In the genomic region with DNA sequence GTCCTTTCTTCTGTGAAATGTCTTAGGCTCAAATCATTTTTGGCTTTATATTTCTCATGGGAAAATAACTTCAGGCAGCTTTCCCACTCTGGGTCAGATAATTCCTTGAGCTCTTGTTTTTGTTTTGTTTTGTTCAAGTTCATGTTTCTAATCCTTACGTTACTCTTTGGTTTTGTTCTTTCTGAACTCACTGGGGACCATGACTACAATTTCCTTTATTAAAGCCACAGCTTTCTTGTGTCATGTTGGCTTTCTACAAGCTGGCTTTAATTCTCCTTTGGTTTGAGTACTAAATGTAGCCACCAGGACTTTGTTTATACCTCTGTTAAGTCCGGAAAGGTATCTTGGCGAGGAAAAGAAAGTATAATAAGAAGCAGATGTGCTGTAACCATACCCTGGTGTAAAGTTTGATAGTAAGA, we compare ENCODE assay signal across 22 cellular contexts. TPM values are rescaled to one million over a fixed set of nuclear protein-coding genes. Genes with fewer than 3 reads are reported as not detected.
DNase-seq lines count a peak whose midpoint lies in the region; ATAC-seq and TF ChIP-seq lines count a peak whose summit lies in the region.
"Had no signal": no experiment of that assay in that cellular context is flagged by ENCODE, and none has a peak within 500 bp of the region (broad histone marks: within the 10 kb centered on the region; RNA-seq: fewer than 3 reads in every experiment).

No MANE protein-coding gene starts in this region.

- H3K79me1 ChIP-seq in H9 (ENCODE audit: insufficient read depth, low read depth, low read length, poor library complexity, severe bottlenecking), result no peaks in the 10 kb centered on the region

- H3K14ac ChIP-seq in H9 (ENCODE audit: insufficient read depth, low read length), result no peak overlapping the region

- H4K20me1 ChIP-seq in BLaER1 (no peaks in the 10 kb centered on the region), SK-N-SH (ENCODE audit: insufficient read depth) (no peaks in the 10 kb centered on the region), H9 (ENCODE audit: control insufficient read depth, insufficient read depth, insufficient read length) (no peaks in the 10 kb centered on the region)

- POLR2A ChIA-PET in SK-N-SH (lab: Yijun Ruan, JAX), result no interaction called here

- H3K9me3 Mint-ChIP-seq in progenitor cell of endocrine pancreas (ENCODE audit: low read depth), result no peaks in the 10 kb centered on the region
- H3K9me3 Mint-ChIP-seq in H9, result no peaks in the 10 kb centered on the region
- H3K9me3 Mint-ChIP-seq: activated naive CD8-positive, alpha-beta T cell treated with anti-CD3 and anti-CD28 coated beads for 36 hours; stimulated activated naive CD8-positive, alpha-beta T cell treated with anti-CD3 and anti-CD28 coated beads, Interleukin-15, Interleukin-2, amounts not matched to agents 100 ng/mL and 50 ng/mL, for 24 hours had no signal

- H2BK5ac ChIP-seq in H9 (ENCODE audit: insufficient read length, low read length), result no peak overlapping the region

- no peak overlapping the region for H2AFZ ChIP-seq in SK-N-SH (ENCODE audit: low read depth)
- no peak overlapping the region for H2AFZ ChIP-seq in H9 (ENCODE audit: low read length)

- H3K4me1 Mint-ChIP-seq in progenitor cell of endocrine pancreas (ENCODE audit: low read depth) (peaks cover 1% of the 10 kb centered on the region), H9 (peaks cover 0 to 4% of the 10 kb centered on the region in 2 experiments; a peak in 3 of 4 replicates)

- no peak overlapping the region for H4K8ac ChIP-seq in H9 (replicated peaks; ENCODE audit: insufficient read length, low read depth, low read length)

- H3K9me2 ChIP-seq in SK-N-SH, result no peaks in the 10 kb centered on the region

- no peak for TF ChIP-seq EP300 in SK-N-SH (IDR thresholded peaks at IDR 0.05; ENCODE audit: borderline replicate concordance in 1 of 2, low read depth in 1 of 2, low read length in 1 of 2)

- H4K91ac ChIP-seq in H9 (ENCODE audit: insufficient read length, low read depth, low read length), result no peak overlapping the region

- H3K79me2 ChIP-seq in SK-N-SH (ENCODE audit: insufficient read depth), result no peaks in the 10 kb centered on the region
- H3K79me2 ChIP-seq in H9 (ENCODE audit: insufficient read depth, low read length), result no peaks in the 10 kb centered on the region

- H2BK12ac ChIP-seq in H9 (ENCODE audit: insufficient read length, low read depth, low read length), result no peak overlapping the region

- no peak overlapping the region for H3K56ac ChIP-seq in H9 (ENCODE audit: insufficient read length, low read depth, low read length)

- H3K27ac ChIP-seq in BLaER1, result no peak overlapping the region
- H3K27ac ChIP-seq in SK-N-SH (ENCODE audit: low read depth in 2 of 2, low read length in 1 of 2), result peak overlapping the region; percentile 57 to 69; a peak in 2 of 4 replicates
- no peak overlapping the region for H3K27ac ChIP-seq in H9 (ENCODE audit: insufficient read length, low read depth, low read length)
- H3K27ac ChIP-seq: cardiac muscle cell, esophagus squamous epithelium, KMS-11, uterus had no signal

- ATAC-seq in GM21723 (IDR thresholded peaks at IDR 0.05; ENCODE audit: unreplicated experiment), result no peak
- no peak for ATAC-seq in HG03342 (IDR thresholded peaks at IDR 0.05; ENCODE audit: unreplicated experiment)

- no peak for TF ChIP-seq CTCF in SK-N-SH (IDR thresholded peaks at IDR 0.05)
- no peak for TF ChIP-seq CTCF in fibroblast of mammary gland (conservative IDR thresholded peaks at IDR 0.05; ENCODE audit: control insufficient read depth, insufficient read depth, low read depth, low read length)
- no peak for TF ChIP-seq CTCF in progenitor cell of endocrine pancreas (IDR thresholded peaks at IDR 0.05; ENCODE audit: unreplicated experiment)
- TF ChIP-seq CTCF in H9 (conservative IDR thresholded peaks at IDR 0.05), result no peak

- no peak overlapping the region for H3K18ac ChIP-seq in H9 (ENCODE audit: insufficient read length, low read depth, low read length)

- H3F3A ChIP-seq in SK-N-SH (replicated peaks; ENCODE audit: insufficient read depth), result peaks cover 10% of the 10 kb centered on the region

- H3K9me3 ChIP-seq in BLaER1 (no peaks in the 10 kb centered on the region), SK-N-SH (no peaks in the 10 kb centered on the region), H9 (ENCODE audit: control insufficient read depth, low read depth, low read length) (no peaks in the 10 kb centered on the region)
- H3K9me3 ChIP-seq: esophagus squamous epithelium, HAP-1, uterus had no signal

- H3K4me2 ChIP-seq in BLaER1 (peak overlapping the region; percentile 62), SK-N-SH (peak overlapping the region; percentile 16; the same call in 1 of the 2 replicates), H9 (ENCODE audit: insufficient read depth, insufficient read length, low read length) (no peak overlapping the region)
- H3K4me2 ChIP-seq: KMS-11 had no signal

- no peak overlapping the region for H2BK120ac ChIP-seq in H9 (ENCODE audit: low read depth, low read length, poor library complexity, severe bottlenecking)

- H3K4me3 Mint-ChIP-seq in progenitor cell of endocrine pancreas (ENCODE audit: low read depth) (no peak overlapping the region), H9 (no peak overlapping the region)
- H3K4me3 Mint-ChIP-seq: activated naive CD8-positive, alpha-beta T cell treated with anti-CD3 and anti-CD28 coated beads for 36 hours; stimulated activated naive CD8-positive, alpha-beta T cell treated with anti-CD3 and anti-CD28 coated beads, Interleukin-15, Interleukin-2, amounts not matched to agents 100 ng/mL and 50 ng/mL, for 24 hours had no signal

- no peak overlapping the region for H3K4me3 ChIP-seq in BLaER1
- no peak overlapping the region for H3K4me3 ChIP-seq in SK-N-SH (ENCODE audit: low read depth in 2 of 2, low read length in 1 of 2)
- H3K4me3 ChIP-seq in fibroblast of mammary gland (ENCODE audit: control insufficient read depth, low read depth, low read length), result no peak overlapping the region
- H3K4me3 ChIP-seq: cardiac muscle cell, esophagus squamous epithelium, HAP-1, uterus had no signal

- no peak overlapping the region for H2BK20ac ChIP-seq in H9 (ENCODE audit: low read depth, low read length, poor library complexity, severe bottlenecking)

- no peak overlapping the region for H3T11ph ChIP-seq in H9 (ENCODE audit: low read length)

- DNase-seq in SK-N-SH (no peak), fibroblast of mammary gland (ENCODE audit: low read depth) (peak; percentile 92), progenitor cell of endocrine pancreas (ENCODE audit: low spot score, unreplicated experiment) (no peak), H9 (no peak), KG1 (lab: John Stamatoyannopoulos, UW) (no peak)
- DNase-seq: activated CD8-positive, alpha-beta memory T cell treated with anti-CD3 and anti-CD28 coated beads for 24 hours; activated naive CD8-positive, alpha-beta T cell treated with anti-CD3 and anti-CD28 coated beads for 36 hours; Calu3; esophagus squamous epithelium; hypothalamus; NCI-H1417; NCI-H526 treated with DMSO at 0.1 percent for 48 hours; right cardiac atrium; uterus had no signal

- H3K27me3 Mint-ChIP-seq in progenitor cell of endocrine pancreas (no peaks in the 10 kb centered on the region), H9 (ENCODE audit: low read depth) (no peaks in the 10 kb centered on the region)
- H3K27me3 Mint-ChIP-seq: activated naive CD8-positive, alpha-beta T cell treated with anti-CD3 and anti-CD28 coated beads for 36 hours had no signal

- 23% methylated on average over 3 of the region's 3 CpGs for WGBS in SK-N-SH (ENCODE audit: low lambda C conversion rate)
- WGBS in H9 (ENCODE audit: extremely low coverage, insufficient read length, low lambda C conversion rate), result no CpG with 5 or more reads among the region's 3 CpGs

- H2AK5ac ChIP-seq in H9 (ENCODE audit: insufficient read length, low read length), result no peak overlapping the region

- peaks cover 23% of the 10 kb centered on the region for H3K36me3 Mint-ChIP-seq in progenitor cell of endocrine pancreas (ENCODE audit: insufficient read depth)
- peaks cover 11 to 39% (median 27%) of the 10 kb centered on the region in 3 experiments; a peak in 6 of 7 replicates for H3K36me3 Mint-ChIP-seq in H9 (ENCODE audit: insufficient read depth in 1 of 3, low read depth in 3 of 3)
- H3K36me3 Mint-ChIP-seq: activated naive CD8-positive, alpha-beta T cell treated with anti-CD3 and anti-CD28 coated beads for 36 hours had no signal

- H2BK15ac ChIP-seq in H9 (ENCODE audit: low read depth, low read length), result no peak overlapping the region

- no peak overlapping the region for H3K9ac ChIP-seq in BLaER1
- no peak overlapping the region for H3K9ac ChIP-seq in SK-N-SH
- H3K9ac ChIP-seq in H9 (ENCODE audit: extremely low read depth, insufficient read length, low read length), result no peak overlapping the region
- H3K9ac ChIP-seq: KMS-11 had no signal

- CTCF ChIA-PET in SK-N-SH (lab: Yijun Ruan, JAX), result interaction anchor here (0.6 to 1.5 kb wide), 4 partner anchors 11 to 561 kb away, joined by 3 read pairs; no protein-coding TSS in a partner anchor

- H3K23me2 ChIP-seq in H9 (ENCODE audit: insufficient read length, low read depth, low read length, poor library complexity, severe bottlenecking), result no peaks in the 10 kb centered on the region

- no peaks in the 10 kb centered on the region for H3K36me3 ChIP-seq in BLaER1
- peaks cover 7 to 37% of the 10 kb centered on the region in 2 experiments for H3K36me3 ChIP-seq in SK-N-SH (replicated peaks in 1 of 2; ENCODE audit: control insufficient read depth in 1 of 2, insufficient read depth in 2 of 2, low read length in 1 of 2)
- H3K36me3 ChIP-seq: cardiac muscle cell, HAP-1, uterus had no signal

- H3K27ac Mint-ChIP-seq in progenitor cell of endocrine pancreas (peak overlapping the region; percentile 34), H9 (peak overlapping the region in 1 of 3 experiments; percentile 15; a peak in 1 of 7 replicates)
- H3K27ac Mint-ChIP-seq: activated naive CD8-positive, alpha-beta T cell treated with anti-CD3 and anti-CD28 coated beads for 36 hours had no signal

- H3K4me1 ChIP-seq in BLaER1, result peaks cover 20% of the 10 kb centered on the region
- no peaks in the 10 kb centered on the region; a peak in 2 of 4 replicates for H3K4me1 ChIP-seq in SK-N-SH (ENCODE audit: control insufficient read depth in 1 of 2, insufficient read depth in 2 of 2, low read depth in 1 of 2, low read length in 1 of 2)
- no peaks in the 10 kb centered on the region for H3K4me1 ChIP-seq in H9 (ENCODE audit: insufficient read depth, low read length)
- H3K4me1 ChIP-seq: HAP-1, uterus had no signal

- no peak for TF ChIP-seq RAD21 in SK-N-SH (IDR thresholded peaks at IDR 0.05; ENCODE audit: low read length)

- H3K23ac ChIP-seq in H9 (ENCODE audit: insufficient read length, low read depth, low read length), result no peak overlapping the region

- H3K27me3 ChIP-seq in BLaER1 (no peaks in the 10 kb centered on the region), SK-N-SH (ENCODE audit: insufficient read depth) (no peaks in the 10 kb centered on the region), H9 (ENCODE audit: insufficient read depth, low read length) (no peaks in the 10 kb centered on the region)
- H3K27me3 ChIP-seq: cardiac muscle cell, esophagus squamous epithelium, uterus had no signal

- H4K5ac ChIP-seq in H9 (ENCODE audit: insufficient read length, low read depth, low read length), result no peak overlapping the region

- no peak overlapping the region for H3K4ac ChIP-seq in H9 (ENCODE audit: low read depth, low read length)

RNA-seq across cellular contexts. Expression of a gene that starts 30.8 kb away (rescaled TPM):
- polyA plus RNA-seq in SK-N-SH (2012; rRNA removed), result 13.8 and 15.5 TPM in 2 replicates
- 16.9 and 18.2 TPM in 2 replicates for polyA plus RNA-seq in SK-N-SH (2012; cell fraction: cytosol; rRNA removed)
- polyA plus RNA-seq in SK-N-SH (2012; cell fraction: nucleus; rRNA removed), result 31.0 and 31.4 TPM in 2 replicates
- total RNA-seq in progenitor cell of endocrine pancreas (108 and 123 TPM in 2 replicates), H9 (2021) (20.6 and 21.6 TPM in 2 replicates)
- total RNA-seq: OCI-LY7 had no signal

Comparison
In these comparisons a context has a peak if more than half of its experiments do, and no peak if none do; other contexts are left out.
1. H3K27ac ChIP-seq: peak in SK-N-SH (2 of 2); none in BLaER1 (single experiment) and H9 (single experiment).